ENCODE assay signal across 1 cellular context in the genomic region with DNA sequence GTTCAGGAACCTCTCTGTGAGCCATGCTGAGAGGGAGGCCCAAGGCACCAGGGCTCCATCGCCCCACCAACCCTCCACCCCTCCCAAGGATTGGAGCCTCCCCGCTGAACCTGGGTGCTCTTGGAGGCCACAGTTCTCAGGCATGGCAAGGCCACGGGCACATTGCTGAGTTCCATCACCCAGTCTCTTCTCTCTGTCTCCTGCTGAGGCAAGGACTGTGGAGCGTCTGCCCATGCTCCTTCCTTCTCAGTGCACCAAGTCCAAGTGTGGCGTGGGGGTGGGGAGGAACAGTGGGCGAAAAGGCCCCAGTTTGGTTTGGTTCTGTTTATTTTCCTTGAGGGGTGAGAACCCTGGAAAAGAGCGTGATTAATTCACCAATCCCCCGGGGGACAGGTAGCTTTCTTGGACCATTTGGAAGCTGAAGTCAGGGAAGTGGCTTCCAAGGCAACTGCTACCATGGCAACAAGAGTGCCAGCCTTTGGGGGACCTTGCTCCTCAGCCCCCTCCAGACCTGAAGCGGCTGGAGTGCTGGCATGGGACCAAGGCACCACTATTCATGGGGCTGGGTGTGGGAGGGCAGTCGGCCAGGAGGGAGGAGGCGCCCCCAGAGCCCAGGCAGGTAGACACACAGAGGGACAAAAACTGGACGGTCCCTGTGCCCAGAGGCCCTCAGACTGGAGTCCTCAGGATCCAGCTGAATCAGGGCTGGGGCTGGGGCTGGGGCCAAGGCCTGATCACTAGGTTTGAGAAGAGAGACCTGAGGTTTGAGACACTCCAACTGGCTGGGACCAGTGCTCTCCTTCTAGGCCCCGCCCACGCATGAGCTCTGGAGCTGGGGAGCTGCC.
TF ChIP-seq lines count a peak whose summit lies in the region.

No MANE protein-coding gene starts in this region.

TF ChIP-seq in IMR-90, 13 proteins besides CTCF, POLR2A, EP300 and RAD21 (continued from another document):
- TF ChIP-seq USF2 (IDR thresholded peaks at IDR 0.05; ENCODE audit: low read depth, low read length) (no peak), RFX5 (IDR thresholded peaks at IDR 0.05; ENCODE audit: low read depth, low read length) (no peak), CEBPB (IDR thresholded peaks at IDR 0.05; ENCODE audit: low read depth, low read length) (no peak), MAFK (IDR thresholded peaks at IDR 0.05; ENCODE audit: low read depth, low read length) (no peak), ELK1 (IDR thresholded peaks at IDR 0.05; ENCODE audit: borderline replicate concordance, low read depth, low read length) (no peak), CHD1 (IDR thresholded peaks at IDR 0.05; ENCODE audit: low read depth, low read length) (no peak), MXI1 (IDR thresholded peaks at IDR 0.05; ENCODE audit: borderline replicate concordance, low read depth, low read length) (no peak), SMC3 (IDR thresholded peaks at IDR 0.05; ENCODE audit: low read depth, low read length) (no peak), NFE2L2 (IDR thresholded peaks at IDR 0.05; ENCODE audit: low read depth, low read length) (no peak), MAZ (IDR thresholded peaks at IDR 0.05; ENCODE audit: borderline replicate concordance, low read depth, low read length) (no peak), RCOR1 (IDR thresholded peaks at IDR 0.05; ENCODE audit: insufficient replicate concordance, low read length) (no peak)
TF ChIP-seq in IMR-90: peak in this region for 0.
